Comparison of ENCODE assay signal across 21 cellular contexts in the genomic region with DNA sequence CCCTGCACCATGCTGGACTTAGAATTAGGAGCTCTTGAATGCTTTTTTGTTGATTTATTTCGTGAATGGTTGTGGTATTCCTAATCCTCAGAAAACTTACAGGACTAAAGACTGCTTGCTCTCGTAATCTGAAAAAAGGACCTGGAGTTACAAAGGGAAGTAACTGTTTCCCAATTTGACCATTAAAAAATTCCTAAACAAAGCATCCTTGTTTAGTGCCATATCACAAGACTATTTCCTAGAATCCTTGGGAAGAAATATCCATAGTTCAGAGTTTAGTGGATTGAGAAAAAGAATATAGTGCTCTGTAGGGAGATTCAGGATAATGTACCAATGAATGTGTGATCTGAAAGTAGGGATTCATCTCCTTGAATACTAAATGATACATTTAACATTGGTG.
"Had no signal": no experiment of that assay in that cellular context is flagged by ENCODE, and none has a peak within 500 bp of the region (broad histone marks: within the 10 kb centered on the region; RNA-seq: fewer than 3 reads in every experiment).

No MANE protein-coding gene starts in this region.

- H3K9me3 ChIP-seq: esophagus muscularis mucosa, gastrocnemius medialis, left lung, lower lobe of right lung, mucosa of descending colon had no signal

- H3K4me3 Mint-ChIP-seq: mesothelial cell of epicardium, naive B cell had no signal

- DNase-seq: dermis blood vessel endothelial cell; dorsolateral prefrontal cortex; effector CD4-positive, alpha-beta T cell; effector memory CD4-positive, alpha-beta T cell; foreskin keratinocyte; gastrocnemius medialis; glutamatergic neuron; head of caudate nucleus; heart right ventricle; hippocampal formation; left cardiac atrium; left lung; left ventricle myocardium superior; lower lobe of right lung; mucosa of descending colon; naive B cell had no signal

- ATAC-seq: foreskin keratinocyte, gastrocnemius medialis, heart right ventricle, left cardiac atrium, left lung, left ventricle myocardium superior, lower lobe of right lung, mucosa of descending colon had no signal

- H3K9me3 Mint-ChIP-seq: naive B cell had no signal

- H3K36me3 Mint-ChIP-seq: mesothelial cell of epicardium, naive B cell had no signal

- H3K4me1 Mint-ChIP-seq: naive B cell had no signal

- FAIRE-seq: colon, endothelial cell of umbilical vein, islet of Langerhans had no signal

- H3K27ac Mint-ChIP-seq: mesothelial cell of epicardium, naive B cell had no signal
